Comparison of ENCODE assay signal across 19 cellular contexts in the genomic region with DNA sequence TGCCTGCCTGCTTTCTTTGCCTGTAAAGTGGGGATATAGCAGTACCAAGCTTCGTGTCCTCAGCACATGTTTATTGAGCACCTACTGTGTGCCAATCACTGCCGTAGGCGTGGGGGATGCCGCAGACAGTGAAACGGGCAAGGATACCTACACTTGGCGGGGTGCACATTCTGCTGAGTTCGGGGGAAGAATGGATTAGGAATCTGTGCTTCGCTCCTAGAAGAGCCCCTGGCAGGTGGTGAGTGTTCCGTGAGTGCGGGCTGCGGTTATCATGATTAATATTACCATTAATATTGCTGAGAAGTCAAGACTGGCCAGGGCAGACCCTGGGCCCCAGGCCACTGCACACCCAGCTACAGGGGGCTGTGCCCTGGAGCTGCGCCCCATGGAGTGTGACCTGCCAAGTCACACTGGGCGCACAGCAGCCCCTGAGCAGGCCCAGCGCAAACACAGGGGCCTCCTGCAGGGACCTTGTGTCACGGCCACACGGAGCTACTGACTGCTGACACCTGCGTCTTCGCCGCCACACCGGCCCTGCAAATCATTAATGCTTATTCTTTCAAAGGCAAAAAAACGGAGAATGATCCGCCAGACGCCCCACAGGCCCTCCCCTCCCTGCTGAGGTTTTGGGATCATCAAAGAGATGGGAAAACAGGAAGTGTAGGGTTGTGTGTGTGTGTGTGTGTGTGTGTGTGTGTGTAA.
DNase-seq lines count a peak whose midpoint lies in the region; TF ChIP-seq lines count a peak whose summit lies in the region.
"Had no signal": no experiment of that assay in that cellular context is flagged by ENCODE, and none has a peak within 500 bp of the region (broad histone marks: within the 10 kb centered on the region; RNA-seq: fewer than 3 reads in every experiment).

No MANE protein-coding gene starts in this region.

- TF ChIP-seq CTCF in Caco-2 (IDR thresholded peaks at IDR 0.05; ENCODE audit: insufficient read depth in 1 of 2, low read depth in 1 of 2, low read length in 1 of 2, severe bottlenecking in 1 of 2, unreplicated experiment in 1 of 2), result no peak
- TF ChIP-seq CTCF in chondrocyte (IDR thresholded peaks at IDR 0.05), result no peak
- TF ChIP-seq CTCF in nephron progenitor cell (IDR thresholded peaks at IDR 0.05), result no peak
- no peak for TF ChIP-seq CTCF in brain microvascular endothelial cell (IDR thresholded peaks at IDR 0.05; ENCODE audit: low read depth, low read length, missing control alignments)

- H3K36me3 Mint-ChIP-seq in Caco-2 (ENCODE audit: insufficient read depth, unreplicated experiment) (no peaks in the 10 kb centered on the region), chondrocyte (ENCODE audit: low read depth) (no peaks in the 10 kb centered on the region), nephron progenitor cell (ENCODE audit: low read depth) (no peaks in the 10 kb centered on the region)

- no peak overlapping the region for H3K4me3 ChIP-seq in Caco-2 (ENCODE audit: low read depth, low read length)
- H3K4me3 ChIP-seq in brain microvascular endothelial cell (ENCODE audit: low read depth, low read length), result no peak overlapping the region
- H3K4me3 ChIP-seq: gastroesophageal sphincter, thyroid gland had no signal

- POLR2A ChIA-PET in Caco-2 (lab: Charles Lee), result no interaction called here

- H3K4me1 ChIP-seq in Caco-2, result peaks cover 6% of the 10 kb centered on the region

- H3K4me3 Mint-ChIP-seq in Caco-2 (ENCODE audit: unreplicated experiment) (no peak overlapping the region), chondrocyte (ENCODE audit: unreplicated experiment) (no peak overlapping the region), nephron progenitor cell (no peak overlapping the region)
- H3K4me3 Mint-ChIP-seq: activated T-cell treated with anti-CD3 and anti-CD28 coated beads, Interleukin-2, amount 50 U/mL, for 72 hours; CD4-positive, alpha-beta T cell had no signal

- H3K27me3 Mint-ChIP-seq in Caco-2 (ENCODE audit: insufficient read depth, unreplicated experiment) (no peaks in the 10 kb centered on the region), chondrocyte (ENCODE audit: low read depth) (no peaks in the 10 kb centered on the region), nephron progenitor cell (ENCODE audit: low read depth, poor library complexity) (peaks cover 23% of the 10 kb centered on the region)
- H3K27me3 Mint-ChIP-seq: CD4-positive, alpha-beta T cell had no signal

- no peaks in the 10 kb centered on the region for H3K36me3 ChIP-seq in Caco-2 (ENCODE audit: control insufficient read depth, insufficient read depth, low read length)
- H3K36me3 ChIP-seq in brain microvascular endothelial cell (replicated peaks), result no peaks in the 10 kb centered on the region
- H3K36me3 ChIP-seq: gastroesophageal sphincter, neutrophil, thyroid gland had no signal

- DNase-seq in NCI-H2107 treated with DMSO at 0.1 percent for 48 hours (lab: John Stamatoyannopoulos, UW; ENCODE audit: unreplicated experiment) (peak; percentile 21), NCI-H2107 (lab: John Stamatoyannopoulos, UW) (no peak), Caco-2 (peak; percentile 15 to 34), chondrocyte (ENCODE audit: low spot score) (peak; percentile 64), nephron progenitor cell (peak; percentile 28), brain microvascular endothelial cell (no peak), HK-2 (ENCODE audit: unreplicated experiment) (no peak)
- no peak for DNase-seq in effector CD4-positive, alpha-beta T cell
- DNase-seq: activated CD4-positive, alpha-beta T cell treated with anti-CD3 and anti-CD28 coated beads, Interleukin-2, amount 50 U/mL, for 1 hour; activated T-cell treated with anti-CD3 and anti-CD28 coated beads, Interleukin-2, amount 50 U/mL, for 72 hours; anterior cingulate cortex; MM.1S; NK-92 treated with Interleukin-12 subunit alpha and Interleukin-12 subunit beta, amount 100 ng/mL, for 24 hours; SIG-M5; thyroid gland had no signal

- in situ Hi-C loops in brain microvascular endothelial cell (cut with HindIII; ENCODE audit: low pct_ligation_motif_present, low sequenced_read_pairs), result no loop called here

- no TSS peak for BruUV-seq in Caco-2 (replicated peaks; lab: Mats Ljungman, UMichigan)

- H3K9me3 ChIP-seq in Caco-2, result 0 out of 2 replicates have a peak, but pooled peaks cover 4% of the 10 kb centered on the region
- H3K9me3 ChIP-seq: gastroesophageal sphincter, neutrophil, thyroid gland had no signal

- H3K4me1 Mint-ChIP-seq in Caco-2 (ENCODE audit: low read depth, unreplicated experiment) (peaks cover 7% of the 10 kb centered on the region), chondrocyte (ENCODE audit: low read depth) (peaks cover 46% of the 10 kb centered on the region), nephron progenitor cell (peaks cover 58% of the 10 kb centered on the region)

- H3K9me3 Mint-ChIP-seq in Caco-2 (ENCODE audit: unreplicated experiment), result no peaks in the 10 kb centered on the region
- H3K9me3 Mint-ChIP-seq in chondrocyte (ENCODE audit: low read depth), result no peaks in the 10 kb centered on the region
- no peaks in the 10 kb centered on the region for H3K9me3 Mint-ChIP-seq in nephron progenitor cell
- H3K9me3 Mint-ChIP-seq: activated T-cell treated with anti-CD3 and anti-CD28 coated beads, Interleukin-2, amount 50 U/mL, for 72 hours; CD4-positive, alpha-beta T cell had no signal

- H3K27ac Mint-ChIP-seq in Caco-2 (ENCODE audit: unreplicated experiment) (no peak overlapping the region), chondrocyte (ENCODE audit: unreplicated experiment) (no peak overlapping the region), nephron progenitor cell (no peak overlapping the region)
- H3K27ac Mint-ChIP-seq: activated T-cell treated with anti-CD3 and anti-CD28 coated beads, Interleukin-2, amount 50 U/mL, for 72 hours; CD4-positive, alpha-beta T cell had no signal

- H3K27me3 ChIP-seq in Caco-2 (replicated peaks; ENCODE audit: control insufficient read depth, insufficient read depth, low read length) (no peaks in the 10 kb centered on the region), brain microvascular endothelial cell (replicated peaks) (no peaks in the 10 kb centered on the region)
- H3K27me3 ChIP-seq: gastroesophageal sphincter, thyroid gland had no signal

- CTCF ChIA-PET in Caco-2 (lab: Charles Lee), result interaction anchor here (0.6 to 2.0 kb wide), 3 partner anchors 16 to 419 kb away, joined by 4 to 5 read pairs (median 5); no protein-coding TSS in a partner anchor

- H3K27ac ChIP-seq in brain microvascular endothelial cell, result no peak overlapping the region
- H3K27ac ChIP-seq: epithelial cell of prostate, gastroesophageal sphincter, neutrophil, thyroid gland had no signal

- intact Hi-C loops in Caco-2 (cut with micrococcal nuclease; ENCODE audit: unreplicated experiment), result loop anchor here (5.0 kb wide), 1 partner anchor 82 kb away; no protein-coding TSS in a partner anchor

Comparison
In these comparisons a context has a peak if more than half of its experiments do, and no peak if none do; other contexts are left out.
1. DNase-seq: peak in NCI-H2107 treated with DMSO at 0.1 percent for 48 hours (single experiment), Caco-2 (2 of 2), chondrocyte (single experiment) and nephron progenitor cell (single experiment); none in NCI-H2107 (single experiment), brain microvascular endothelial cell (single experiment), HK-2 (single experiment) and effector CD4-positive, alpha-beta T cell (single experiment).